Comparison of ENCODE assay signal across 8 cellular contexts in genomic region chr3:128497305-128498126, GRCh38. TPM values are rescaled to one million over a fixed set of nuclear protein-coding genes. Genes with fewer than 3 reads are reported as not detected.
DNase-seq lines count a peak whose midpoint lies in the region; ATAC-seq and TF ChIP-seq lines count a peak whose summit lies in the region.

No MANE protein-coding gene starts in this region.

- peak; percentile 91 for TF ChIP-seq CTCF in CD14-positive monocyte (IDR thresholded peaks at IDR 0.05)
- TF ChIP-seq CTCF in HL-60 (IDR thresholded peaks at IDR 0.05; ENCODE audit: insufficient read depth, low read length): peak; percentile 23
- peak; percentile 69 for TF ChIP-seq CTCF in natural killer cell (IDR thresholded peaks at IDR 0.05)

- H3K27me3 ChIP-seq in HL-60 (ENCODE audit: insufficient read depth, poor library complexity, severe bottlenecking) (no peaks in the 10 kb centered on the region), NT2/D1 (ENCODE audit: insufficient read depth, insufficient read length) (peaks cover 64% of the 10 kb centered on the region), esophagus (ENCODE audit: control insufficient read depth in 1 of 2, insufficient read depth in 2 of 2, low read length in 2 of 2) (peaks cover 24 to 28% of the 10 kb centered on the region in 2 donors)

- peak overlapping the region; percentile 65 for H3K9ac ChIP-seq in NT2/D1 (ENCODE audit: insufficient read length, low read depth)

- H3K27ac ChIP-seq in HL-60 (replicated peaks) (peak overlapping the region; percentile 14; the same call in 1 of the 2 replicates), esophagus (ENCODE audit: low read depth in 2 of 2, low read length in 1 of 2) (no peak overlapping the region)

- H3K9me3 Mint-ChIP-seq in CD14-positive monocyte (peaks cover 0 to 14% (median 0%) of the 10 kb centered on the region in 7 donors), natural killer cell (no peaks in the 10 kb centered on the region)

- H3K4me3 Mint-ChIP-seq in CD14-positive monocyte (peak overlapping the region; percentile 77 to 90), natural killer cell (peak overlapping the region; percentile 78)

- H3K27ac Mint-ChIP-seq in CD14-positive monocyte: peak overlapping the region in 1 of 7 donors; percentile 72
- H3K27ac Mint-ChIP-seq in natural killer cell: no peak overlapping the region

- H3K4me1 ChIP-seq in NT2/D1 (ENCODE audit: insufficient read depth, insufficient read length) (peaks cover 30% of the 10 kb centered on the region), esophagus (ENCODE audit: control insufficient read depth in 2 of 2, insufficient read depth in 2 of 2, low read length in 1 of 2) (peaks cover 9 to 12% of the 10 kb centered on the region in 2 donors)

- H3K36me3 ChIP-seq in NT2/D1 (ENCODE audit: insufficient read depth, insufficient read length, low read length) (no peaks in the 10 kb centered on the region), esophagus (ENCODE audit: control insufficient read depth in 2 of 2, insufficient read depth in 2 of 2, low read length in 1 of 2) (no peaks in the 10 kb centered on the region)

- H3K4me1 Mint-ChIP-seq in CD14-positive monocyte (peaks cover 15% of the 10 kb centered on the region), natural killer cell (peaks cover 0 to 21% of the 10 kb centered on the region in 2 donors)

- ATAC-seq in natural killer cell: peak; percentile 39 to 70 (median 60)
- ATAC-seq in GM19035 (IDR thresholded peaks at IDR 0.05; ENCODE audit: unreplicated experiment): no peak

- H3K36me3 Mint-ChIP-seq in CD14-positive monocyte (peaks cover 0 to 8% of the 10 kb centered on the region in 2 donors), natural killer cell (no peaks in the 10 kb centered on the region)

- no peak for DNase-seq in CD14-positive monocyte (ENCODE audit: low spot score)
- DNase-seq in HL-60 (ENCODE audit: low read depth in 1 of 2, low spot score in 1 of 2): peak; percentile 47 to 68
- no peak for DNase-seq in NT2/D1 (ENCODE audit: low read depth, low spot score)
- DNase-seq in activated T-cell treated with anti-CD3 and anti-CD28 coated beads for 24 hours (ENCODE audit: low read depth): peak; percentile 50
- DNase-seq in natural killer cell: peak; percentile 54
- DNase-seq in stimulated activated naive CD4-positive, alpha-beta T cell (lab: John Stamatoyannopoulos, UW): peak; percentile 56 to 88 (median 72)

- 4% methylated on average over 77 of the region's 77 CpGs for WGBS in esophagus, 2 donors

- H3K27me3 Mint-ChIP-seq in CD14-positive monocyte (ENCODE audit: low read depth in 3 of 3): peaks cover 48 to 66% (median 60%) of the 10 kb centered on the region in 3 donors
- H3K27me3 Mint-ChIP-seq in natural killer cell (ENCODE audit: low read depth in 2 of 2): peaks cover 65 to 77% of the 10 kb centered on the region in 2 donors

- H3K4me3 ChIP-seq in HL-60 (replicated peaks; ENCODE audit: insufficient read depth, low read length) (peak overlapping the region; percentile 56), NT2/D1 (ENCODE audit: insufficient read length, low read depth) (peak overlapping the region; percentile 44), esophagus (ENCODE audit: low read depth in 1 of 2, low read length in 2 of 2) (peak overlapping the region; percentile 33 to 51)

- intact Hi-C loops in CD14-positive monocyte (cut with micrococcal nuclease) (loop anchor here (5.0 to 10.0 kb wide), 2 partner anchors 110 to 403 kb away; no protein-coding TSS in a partner anchor), natural killer cell (cut with micrococcal nuclease) (loop anchor here (1.0 to 2.0 kb wide), 2 partner anchors 71 to 402 kb away; no protein-coding TSS in a partner anchor)

- H3K9me3 ChIP-seq in NT2/D1 (ENCODE audit: insufficient read depth, low read length): peaks cover 8% of the 10 kb centered on the region; the same call in 1 of the 2 replicates
- H3K9me3 ChIP-seq in esophagus (ENCODE audit: control insufficient read depth in 2 of 2, insufficient read depth in 1 of 2, low read depth in 1 of 2, low read length in 1 of 2): no peaks in the 10 kb centered on the region

RNA-seq across cellular contexts. Expression of gene GATA2, which starts 4.5 kb away (rescaled TPM):
- polyA plus RNA-seq in CD14-positive monocyte: under 1 TPM in 1 of 2 donors, not detected in 1; 0.07 TPM
- polyA plus RNA-seq in esophagus: 1 to 10 TPM; 2.2 to 2.3 TPM
- 100 to 1,000 TPM in 1 of 3 donors, 1 to 10 TPM in 1, under 1 TPM in 1; 0.92 to 225 (median 8.4) TPM for total RNA-seq in natural killer cell

RNA-seq across cellular contexts. Expression of gene DNAJB8, which starts 30.8 kb away (rescaled TPM):
- polyA plus RNA-seq in CD14-positive monocyte (not detected), esophagus (not detected)
- not detected for total RNA-seq in natural killer cell

Comparison
In these comparisons a context has a peak if more than half of its experiments do, and no peak if none do; other contexts are left out.
1. DNase-seq: peak in HL-60 (2 of 2), activated T-cell treated with anti-CD3 and anti-CD28 coated beads for 24 hours (single experiment), natural killer cell (single experiment) and stimulated activated naive CD4-positive, alpha-beta T cell (6 of 6); none in CD14-positive monocyte (single experiment) and NT2/D1 (single experiment).
2. CTCF ChIP-seq: peak in every context shown above with its lines; median percentile 91 in CD14-positive monocyte; 69 in natural killer cell; 23 in HL-60.
3. Peak in every context shown above with its lines, with median percentiles within 50 percentile points of each other: H3K4me3 ChIP-seq.